12 cellular contexts compared by ENCODE assay signal in the genomic region with DNA sequence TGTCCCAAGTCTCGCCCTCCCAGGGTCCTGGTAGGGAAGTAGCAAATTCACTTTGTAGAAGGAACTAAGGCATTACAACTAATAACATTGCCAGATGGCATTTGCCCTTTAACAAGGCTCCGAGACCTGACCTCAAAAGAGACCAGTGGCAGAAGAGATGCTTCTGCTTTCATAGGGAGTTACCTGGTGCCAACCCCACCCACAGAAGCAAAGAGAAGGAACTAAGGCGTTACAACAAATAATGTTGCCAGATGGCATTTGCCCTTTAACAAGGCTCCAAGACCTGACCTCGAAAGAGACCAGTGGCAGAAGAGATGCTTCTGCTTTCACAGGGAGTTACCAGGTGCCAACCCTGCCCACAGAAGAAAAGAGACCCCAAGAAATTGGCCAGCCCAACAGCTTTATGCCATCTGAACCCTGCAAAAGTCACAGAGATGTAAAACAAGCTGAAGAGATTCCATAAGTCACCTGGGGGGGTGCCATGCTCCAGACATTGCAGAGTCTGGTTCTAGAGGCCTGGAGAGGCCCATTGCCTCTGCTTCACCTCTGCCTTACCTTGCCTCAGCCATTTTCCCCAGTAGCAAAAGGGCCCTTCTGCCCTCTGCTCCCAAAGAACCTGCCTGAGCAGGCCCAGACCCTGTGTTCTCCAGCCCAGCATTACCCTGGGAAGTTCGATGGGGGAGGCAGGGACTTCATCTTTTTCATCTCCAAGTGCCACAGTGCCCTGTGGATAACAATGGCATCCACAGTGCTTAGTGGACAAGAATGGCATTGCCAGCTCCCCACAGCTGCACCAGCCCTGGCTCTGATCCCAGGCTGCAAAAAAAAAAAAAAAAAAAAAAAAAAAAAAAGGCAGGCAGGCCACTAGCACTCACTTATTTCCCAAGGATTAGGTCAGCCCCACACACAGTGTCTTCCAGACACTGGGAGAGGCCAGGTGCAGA.
DNase-seq lines count a peak whose midpoint lies in the region; ATAC-seq and TF ChIP-seq lines count a peak whose summit lies in the region.
"Had no signal": no experiment of that assay in that cellular context is flagged by ENCODE, and none has a peak within 500 bp of the region (broad histone marks: within the 10 kb centered on the region; RNA-seq: fewer than 3 reads in every experiment).

No MANE protein-coding gene starts in this region.

- H3K36me3 ChIP-seq in right atrium auricular region = no peaks in the 10 kb centered on the region

- H3K27me3 ChIP-seq in right atrium auricular region (no peaks in the 10 kb centered on the region), layer of hippocampus (ENCODE audit: control insufficient read depth, insufficient read depth, low read length) (no peaks in the 10 kb centered on the region)

- no peak overlapping the region for H3K27ac ChIP-seq in right atrium auricular region
- peak overlapping the region; percentile 54 for H3K27ac ChIP-seq in layer of hippocampus (ENCODE audit: low read depth, low read length)

- H3K4me3 ChIP-seq in right atrium auricular region = no peak overlapping the region

- peak; percentile 34 to 66 for ATAC-seq in left cardiac atrium

- DNase-seq in left cardiac atrium (no peak), right atrium auricular region (ENCODE audit: low spot score) (no peak), anterior cingulate cortex (lab: John Stamatoyannopoulos, UW) (peak in 43 of 58 donors; percentile 10 to 89 (median 52)), G401 (ENCODE audit: low spot score) (no peak), HuH-7 (ENCODE audit: low spot score) (no peak)
- DNase-seq in activated CD8-positive, alpha-beta memory T cell treated with anti-CD3 and anti-CD28 coated beads for 24 hours = no peak
- no peak for DNase-seq in activated naive CD4-positive, alpha-beta T cell treated with anti-CD3 and anti-CD28 coated beads, Interleukin-2, amount 50 U/mL, for 16 hours
- DNase-seq: activated CD4-positive, alpha-beta T cell treated with anti-CD3 and anti-CD28 coated beads, Interleukin-2, amount 50 U/mL, for 4 hours; activated naive CD4-positive, alpha-beta T cell treated with Interleukin-2 at 50 U/mL for 16 hours; naive B cell; NCI-H446 had no signal

- no peaks in the 10 kb centered on the region for H3K9me3 ChIP-seq in right atrium auricular region

- intact Hi-C loops in left cardiac atrium (cut with DNase I) = no loop called here

- peaks cover 0 to 5% of the 10 kb centered on the region in 2 donors for H3K4me1 ChIP-seq in right atrium auricular region

- in situ Hi-C loops in G401 (cut with HindIII; ENCODE audit: low sequenced_read_pairs) = no loop called here

- TF ChIP-seq CTCF in right atrium auricular region (IDR thresholded peaks at IDR 0.05) = no peak

Comparison
In these comparisons a context has a peak if more than half of its experiments do, and no peak if none do; other contexts are left out.
1. DNase-seq: peak in anterior cingulate cortex (43 of 58); none in left cardiac atrium (single experiment), right atrium auricular region (single experiment), activated CD8-positive, alpha-beta memory T cell treated with anti-CD3 and anti-CD28 coated beads for 24 hours (single experiment), G401 (single experiment), activated naive CD4-positive, alpha-beta T cell treated with anti-CD3 and anti-CD28 coated beads, Interleukin-2, amount 50 U/mL, for 16 hours (single experiment) and HuH-7 (single experiment).